In genomic region chr7:47538846-47539311, GRCh38 we compare ENCODE assay signal across 1 cellular context.
TF ChIP-seq lines count a peak whose summit lies in the region.

No MANE protein-coding gene starts in this region.

TF ChIP-seq in HepG2, 621 proteins besides CTCF, POLR2A, EP300 and RAD21 (continued from another document and continues in another):
- TF ChIP-seq MTA1 (CRISPR knock-in tag; IDR thresholded peaks at IDR 0.05; ENCODE audit: borderline replicate concordance), result no peak
- no peak for TF ChIP-seq SRSF1 (optimal IDR thresholded peaks at IDR 0.05; ENCODE audit: low read depth, low read length)
- no peak for TF ChIP-seq ZBTB4 (CRISPR knock-in tag; IDR thresholded peaks at IDR 0.05; ENCODE audit: borderline replicate concordance)
- peak; percentile 94 for TF ChIP-seq CEBPG (CRISPR knock-in tag; IDR thresholded peaks at IDR 0.05)
- TF ChIP-seq TBX2 (CRISPR knock-in tag; IDR thresholded peaks at IDR 0.05; ENCODE audit: borderline replicate concordance), result peak; percentile 40; the same call in 1 of the 2 replicates
- TF ChIP-seq ZFP37 (CRISPR knock-in tag; IDR thresholded peaks at IDR 0.05; ENCODE audit: borderline replicate concordance), result no peak
- peak; percentile 84 for TF ChIP-seq ARID5B (CRISPR knock-in tag; IDR thresholded peaks at IDR 0.05)
- 0 out of 2 replicates have a peak, but pooled peaks have one; percentile 57 for TF ChIP-seq HMG20B (CRISPR knock-in tag; conservative IDR thresholded peaks at IDR 0.05)
- no peak for TF ChIP-seq ZNF577 (CRISPR knock-in tag; IDR thresholded peaks at IDR 0.05; ENCODE audit: borderline replicate concordance, low read depth)
- TF ChIP-seq HMGA1 (CRISPR knock-in tag; conservative IDR thresholded peaks at IDR 0.05), result no peak
- TF ChIP-seq ZNF17 (CRISPR knock-in tag; IDR thresholded peaks at IDR 0.05), result no peak
- TF ChIP-seq ZNF549 (CRISPR knock-in tag; IDR thresholded peaks at IDR 0.05), result no peak
- no peak for TF ChIP-seq IKZF1 (IDR thresholded peaks at IDR 0.05)
- TF ChIP-seq RARA (CRISPR knock-in tag; IDR thresholded peaks at IDR 0.05), result peak; percentile 85
- no peak for TF ChIP-seq ADNP (CRISPR knock-in tag; IDR thresholded peaks at IDR 0.05)
- no peak for TF ChIP-seq ATRX (CRISPR knock-in tag; IDR thresholded peaks at IDR 0.05; ENCODE audit: borderline replicate concordance)
- TF ChIP-seq GPN1 (CRISPR knock-in tag; IDR thresholded peaks at IDR 0.05; ENCODE audit: borderline replicate concordance), result no peak
- no peak for TF ChIP-seq KLF6 (CRISPR knock-in tag; IDR thresholded peaks at IDR 0.05)
- TF ChIP-seq TOE1 (CRISPR knock-in tag; IDR thresholded peaks at IDR 0.05), result no peak
- 0 out of 2 replicates have a peak, but pooled peaks have one; percentile 36 for TF ChIP-seq NFKB2 (CRISPR knock-in tag; IDR thresholded peaks at IDR 0.05; ENCODE audit: borderline replicate concordance)
- no peak for TF ChIP-seq BRCA1 (CRISPR knock-in tag; IDR thresholded peaks at IDR 0.05)
- no peak for TF ChIP-seq PITX1 (CRISPR knock-in tag; IDR thresholded peaks at IDR 0.05)
- TF ChIP-seq ZNF713 (CRISPR knock-in tag; IDR thresholded peaks at IDR 0.05), result no peak
- TF ChIP-seq MXD4 (CRISPR knock-in tag; IDR thresholded peaks at IDR 0.05), result no peak
- TF ChIP-seq SAFB2 (CRISPR knock-in tag; IDR thresholded peaks at IDR 0.05; ENCODE audit: borderline replicate concordance, low read depth), result no peak
- no peak for TF ChIP-seq HOXA9 (CRISPR knock-in tag; IDR thresholded peaks at IDR 0.05; ENCODE audit: borderline replicate concordance)
- no peak for TF ChIP-seq ZNF326 (CRISPR knock-in tag; IDR thresholded peaks at IDR 0.05; ENCODE audit: borderline replicate concordance)
- no peak for TF ChIP-seq KLF11 (CRISPR knock-in tag; IDR thresholded peaks at IDR 0.05)
- no peak for TF ChIP-seq ZXDC (CRISPR knock-in tag; IDR thresholded peaks at IDR 0.05)
- TF ChIP-seq SNAPC4 (CRISPR knock-in tag; IDR thresholded peaks at IDR 0.05), result no peak
- TF ChIP-seq MLXIP (CRISPR knock-in tag; IDR thresholded peaks at IDR 0.05; ENCODE audit: borderline replicate concordance), result no peak
- no peak for TF ChIP-seq ZNF10 (CRISPR knock-in tag; IDR thresholded peaks at IDR 0.05; ENCODE audit: borderline replicate concordance, low read depth)
- TF ChIP-seq ATF2 (CRISPR knock-in tag; IDR thresholded peaks at IDR 0.05), result 0 out of 2 replicates have a peak, but pooled peaks have one; percentile 35
- no peak for TF ChIP-seq ZSCAN30 (CRISPR knock-in tag; IDR thresholded peaks at IDR 0.05)
- no peak for TF ChIP-seq ZNF800 (CRISPR knock-in tag; IDR thresholded peaks at IDR 0.05)
- TF ChIP-seq GLMP (CRISPR knock-in tag; IDR thresholded peaks at IDR 0.05; ENCODE audit: borderline replicate concordance), result no peak
- peak; percentile 71 for TF ChIP-seq RXRB (CRISPR knock-in tag; IDR thresholded peaks at IDR 0.05; ENCODE audit: borderline replicate concordance)
- no peak for TF ChIP-seq ZNF607 (CRISPR knock-in tag; IDR thresholded peaks at IDR 0.05; ENCODE audit: borderline replicate concordance)
- TF ChIP-seq PHF5A (CRISPR knock-in tag; IDR thresholded peaks at IDR 0.05; ENCODE audit: low read depth, unreplicated experiment), result no peak
